Comparison of ENCODE assay signal across 27 cellular contexts in the genomic region with DNA sequence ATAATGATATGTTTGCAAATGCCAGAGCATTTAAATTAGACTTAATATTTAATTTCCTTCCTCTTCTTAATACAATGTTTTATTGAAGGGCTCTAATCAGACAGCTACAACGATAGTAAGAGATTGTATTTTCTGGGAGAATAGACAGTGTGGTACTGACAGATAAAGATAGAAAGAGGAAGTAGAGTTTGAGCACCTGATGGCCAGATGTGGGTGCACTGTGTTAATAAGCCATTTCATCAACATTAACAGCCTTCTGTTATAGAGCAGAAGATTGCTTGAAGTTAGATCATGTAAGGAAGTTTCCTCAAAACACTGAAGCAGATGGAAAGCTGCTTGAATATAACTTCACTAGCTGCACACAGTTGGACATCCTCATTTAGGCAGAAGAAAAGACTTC.
DNase-seq lines count a peak whose midpoint lies in the region; ATAC-seq, FAIRE-seq and TF ChIP-seq lines count a peak whose summit lies in the region.
"Had no signal": no experiment of that assay in that cellular context is flagged by ENCODE, and none has a peak within 500 bp of the region (broad histone marks: within the 10 kb centered on the region; RNA-seq: fewer than 3 reads in every experiment).

No MANE protein-coding gene starts in this region.

- H3K36me3 Mint-ChIP-seq in activated CD4-positive, alpha-beta memory T cell treated with anti-CD3 and anti-CD28 coated beads, Interleukin-2, amount 10 ng/mL, durations not matched to agents 7 days and 5 days (ENCODE audit: low read depth) = no peaks in the 10 kb centered on the region
- H3K36me3 Mint-ChIP-seq: activated naive CD8-positive, alpha-beta T cell treated with anti-CD3 and anti-CD28 coated beads, Interleukin-2, amount 10 ng/mL, durations not matched to agents 7 days and 5 days; immature natural killer cell; stimulated activated effector memory CD8-positive, alpha-beta T cell treated with anti-CD3 and anti-CD28 coated beads, Interleukin-12 subunit alpha, Interleukin-12 subunit beta, amount 100 ng/mL, for 72 hours; type B pancreatic cell had no signal

- no peak overlapping the region for H2BK5ac ChIP-seq in neuronal stem cell (ENCODE audit: low read length)

- H2AFZ ChIP-seq in MM.1S (ENCODE audit: low read length) (no peak overlapping the region), GM12878 (ENCODE audit: control insufficient read depth, low read depth, low read length) (no peak overlapping the region), neuronal stem cell (ENCODE audit: low read length) (no peak overlapping the region)
- H2AFZ ChIP-seq: GM23338 had no signal

- RAD21 ChIA-PET in GM12878 (lab: Charles Lee; ENCODE audit: unreplicated experiment) = no interaction called here

- H3K4me2 ChIP-seq in MM.1S (ENCODE audit: low read depth, low read length) = no peak overlapping the region
- H3K4me2 ChIP-seq in GM12878 (ENCODE audit: control insufficient read depth, insufficient read depth) = no peak overlapping the region
- no peak overlapping the region for H3K4me2 ChIP-seq in neuronal stem cell (ENCODE audit: insufficient read depth, low read length, poor library complexity, severe bottlenecking)
- H3K4me2 ChIP-seq: GM23338 had no signal

- SMC1A ChIA-PET in GM12878 (lab: Charles Lee; ENCODE audit: uncharacterized antibody, unreplicated experiment) = interaction anchor here (0.6 kb wide), 1 partner anchor 926 kb away, joined by 3 read pairs; no protein-coding TSS in a partner anchor

- H3K4me1 ChIP-seq in MM.1S (ENCODE audit: low read length) (no peaks in the 10 kb centered on the region), GM12878 (ENCODE audit: control insufficient read depth, insufficient read depth, low read length) (no peaks in the 10 kb centered on the region), neuronal stem cell (ENCODE audit: control insufficient read depth in 2 of 2, insufficient read depth in 1 of 2, low read depth in 1 of 2, low read length in 2 of 2) (no peaks in the 10 kb centered on the region)

- H3K4me3 ChIP-seq in MM.1S (ENCODE audit: low read length) = no peak overlapping the region
- no peak overlapping the region for H3K4me3 ChIP-seq in GM12878
- no peak overlapping the region for H3K4me3 ChIP-seq in neuronal stem cell (ENCODE audit: low read length in 2 of 2)
- H3K4me3 ChIP-seq: GM23338 had no signal

- no peaks in the 10 kb centered on the region for H3K36me3 ChIP-seq in MM.1S (replicated peaks; ENCODE audit: insufficient read depth, low read length)
- no peaks in the 10 kb centered on the region for H3K36me3 ChIP-seq in GM12878 (ENCODE audit: control insufficient read depth in 2 of 2, insufficient read depth in 2 of 2, low read length in 1 of 2)
- no peaks in the 10 kb centered on the region for H3K36me3 ChIP-seq in neuronal stem cell (replicated peaks in 1 of 2; ENCODE audit: control insufficient read depth in 2 of 2, insufficient read depth in 2 of 2, low read length in 2 of 2)

- H3K9me3 ChIP-seq in MM.1S (replicated peaks; ENCODE audit: insufficient read depth, low read length) (no peaks in the 10 kb centered on the region), GM12878 (replicated peaks; ENCODE audit: control insufficient read depth, insufficient read depth, low read length) (no peaks in the 10 kb centered on the region), neuronal stem cell (replicated peaks in 1 of 2; ENCODE audit: control insufficient read depth in 2 of 2, insufficient read depth in 1 of 2, low read depth in 1 of 2, low read length in 2 of 2) (no peaks in the 10 kb centered on the region)

- peak; percentile 53; the same call in 2 of the 3 replicates for ATAC-seq in GM12878
- no peak for ATAC-seq in GM19463 (IDR thresholded peaks at IDR 0.05; ENCODE audit: unreplicated experiment)
- ATAC-seq: GM23338; stimulated activated effector memory CD8-positive, alpha-beta T cell treated with anti-CD3 and anti-CD28 coated beads, Interleukin-12 subunit alpha, Interleukin-12 subunit beta, amount 100 ng/mL, for 72 hours had no signal

- no peak for TF ChIP-seq CTCF in MM.1S (IDR thresholded peaks at IDR 0.05; ENCODE audit: low read length)
- no peak for TF ChIP-seq CTCF in GM12878 (IDR thresholded peaks at IDR 0.05 in 2 of 3, conservative IDR thresholded peaks at IDR 0.05 in 1 of 3; ENCODE audit: control insufficient read depth in 2 of 3, extremely low read depth in 1 of 3, insufficient read depth in 1 of 3, low read depth in 3 of 3, low read length in 3 of 3)

- no peak overlapping the region for H3K9ac ChIP-seq in MM.1S (ENCODE audit: low read length)
- H3K9ac ChIP-seq in GM12878 (ENCODE audit: control insufficient read depth, insufficient read depth, low read length) = no peak overlapping the region
- H3K9ac ChIP-seq in neuronal stem cell (ENCODE audit: low read depth, low read length, poor library complexity) = no peak overlapping the region

- H3K27me3 ChIP-seq in MM.1S (replicated peaks; ENCODE audit: insufficient read depth, low read length) (no peaks in the 10 kb centered on the region), GM12878 (replicated peaks in 1 of 2; ENCODE audit: control insufficient read depth in 2 of 2, insufficient read depth in 2 of 2, low read length in 1 of 2) (no peaks in the 10 kb centered on the region), neuronal stem cell (ENCODE audit: control insufficient read depth in 3 of 3, insufficient read depth in 3 of 3, low read depth in 1 of 3, low read length in 3 of 3) (no peaks in the 10 kb centered on the region)

- DNase-seq in CMK (ENCODE audit: low read depth) (peak; percentile 78), MM.1S (peak; percentile 12), OCI-M2 (lab: John Stamatoyannopoulos, UW; ENCODE audit: unreplicated experiment) (peak; percentile 36), GM12878 (ENCODE audit: low read depth, low spot score) (no peak), NCI-H2171 treated with DMSO at 0.1 percent for 48 hours (lab: John Stamatoyannopoulos, UW) (no peak), neuronal stem cell (ENCODE audit: low spot score) (no peak)
- no peak for DNase-seq in activated CD4-positive, alpha-beta memory T cell treated with anti-CD3 and anti-CD28 coated beads, Interleukin-2, amount 10 ng/mL, durations not matched to agents 7 days and 5 days
- DNase-seq: 8988T; activated CD4-positive, alpha-beta T cell treated with anti-CD3 and anti-CD28 coated beads for 4 hours; activated CD8-positive, alpha-beta memory T cell treated with anti-CD3 and anti-CD28 coated beads for 24 hours; activated gamma-delta T cell; activated naive CD8-positive, alpha-beta T cell treated with anti-CD3 and anti-CD28 coated beads, Interleukin-2, amount 10 ng/mL, durations not matched to agents 7 days and 5 days; activated T-cell treated with anti-CD3 and anti-CD28 coated beads for 4 hours; aorta; hypothalamus; immature natural killer cell; mammary epithelial cell; NCI-H2029; NCI-H524 treated with DMSO at 0.1 percent for 48 hours; stimulated activated CD4-positive, alpha-beta T cell treated with anti-CD3 and anti-CD28 coated beads, Interleukin-15, amount 100 ng/mL, for 24 hours had no signal

- H3F3A ChIP-seq in MM.1S (ENCODE audit: insufficient read depth, low read length) = no peaks in the 10 kb centered on the region

- H3K27ac ChIP-seq in MM.1S (ENCODE audit: low read length) = no peak overlapping the region
- no peak overlapping the region for H3K27ac ChIP-seq in GM12878 (ENCODE audit: control insufficient read depth, insufficient read depth)
- H3K27ac ChIP-seq in neuronal stem cell (replicated peaks; ENCODE audit: low read length) = no peak overlapping the region
- H3K27ac ChIP-seq: C4-2B had no signal

- CTCF ChIA-PET in GM12878 (lab: Yijun Ruan, JAX) = interaction anchor here (1.5 to 1.7 kb wide), 2 partner anchors 10 to 24 kb away, joined by 4 to 5 read pairs; no protein-coding TSS in a partner anchor
- CTCF ChIA-PET in activated CD4-positive, alpha-beta memory T cell treated with anti-CD3 and anti-CD28 coated beads, Interleukin-2, amount 10 ng/mL, durations not matched to agents 7 days and 5 days (lab: Charles Lee) = no interaction called here

- H3K9me3 Mint-ChIP-seq in activated CD4-positive, alpha-beta memory T cell treated with anti-CD3 and anti-CD28 coated beads, Interleukin-2, amount 10 ng/mL, durations not matched to agents 7 days and 5 days = no peaks in the 10 kb centered on the region
- H3K9me3 Mint-ChIP-seq: activated naive CD8-positive, alpha-beta T cell treated with anti-CD3 and anti-CD28 coated beads, Interleukin-2, amount 10 ng/mL, durations not matched to agents 7 days and 5 days; GM23338; nephron; type B pancreatic cell had no signal

- no peak for TF ChIP-seq RAD21 in GM12878 (IDR thresholded peaks at IDR 0.05; ENCODE audit: insufficient read depth, low read depth, low read length)

- no peak overlapping the region for H4K91ac ChIP-seq in neuronal stem cell (ENCODE audit: low read depth, low read length, poor library complexity)

- H2BK120ac ChIP-seq in neuronal stem cell (ENCODE audit: low read depth, low read length) = no peak overlapping the region

- WGBS in GM12878 (ENCODE audit: insufficient coverage, insufficient replicate concordance, low lambda C conversion rate, missing lambda C conversion rate) = 15% methylated on average over 1 of the region's 1 CpG
- no CpG with 5 or more reads among the region's 1 CpG for WGBS in neuronal stem cell (ENCODE audit: extremely low coverage in 2 of 2, insufficient read length in 2 of 2, insufficient replicate concordance in 1 of 2), 2 donors

- in situ Hi-C loops in GM12878 (cut with MboI) = loop anchor here (5.0 kb wide), 1 partner anchor 758 kb away; no protein-coding TSS in a partner anchor

- H3K4me3 Mint-ChIP-seq in activated CD4-positive, alpha-beta memory T cell treated with anti-CD3 and anti-CD28 coated beads, Interleukin-2, amount 10 ng/mL, durations not matched to agents 7 days and 5 days = no peak overlapping the region
- H3K4me3 Mint-ChIP-seq: activated naive CD8-positive, alpha-beta T cell treated with anti-CD3 and anti-CD28 coated beads, Interleukin-2, amount 10 ng/mL, durations not matched to agents 7 days and 5 days; GM23338; immature natural killer cell; nephron; stimulated activated effector memory CD8-positive, alpha-beta T cell treated with anti-CD3 and anti-CD28 coated beads, Interleukin-12 subunit alpha, Interleukin-12 subunit beta, amount 100 ng/mL, for 72 hours; type B pancreatic cell had no signal

- POLR2A ChIA-PET in GM12878 (lab: Charles Lee) = no interaction called here
- POLR2A ChIA-PET in activated CD4-positive, alpha-beta memory T cell treated with anti-CD3 and anti-CD28 coated beads, Interleukin-2, amount 10 ng/mL, durations not matched to agents 7 days and 5 days (lab: Charles Lee) = no interaction called here

- no peaks in the 10 kb centered on the region for H3K27me3 Mint-ChIP-seq in activated CD4-positive, alpha-beta memory T cell treated with anti-CD3 and anti-CD28 coated beads, Interleukin-2, amount 10 ng/mL, durations not matched to agents 7 days and 5 days
- H3K27me3 Mint-ChIP-seq: type B pancreatic cell had no signal

- no peaks in the 10 kb centered on the region for H3K9me2 ChIP-seq in MM.1S (replicated peaks; ENCODE audit: insufficient read depth, low read length)

- H3K79me1 ChIP-seq in neuronal stem cell (ENCODE audit: low read depth, low read length) = no peaks in the 10 kb centered on the region

- H4K20me1 ChIP-seq in MM.1S (ENCODE audit: insufficient read depth, low read length) = no peaks in the 10 kb centered on the region
- H4K20me1 ChIP-seq in GM12878 (ENCODE audit: control insufficient read depth, insufficient read depth) = no peaks in the 10 kb centered on the region

- H4K8ac ChIP-seq in neuronal stem cell (ENCODE audit: low read depth, low read length) = no peak overlapping the region

- no peak overlapping the region for H3K14ac ChIP-seq in neuronal stem cell (ENCODE audit: low read length)

- H3K79me2 ChIP-seq in MM.1S (ENCODE audit: low read length) = no peaks in the 10 kb centered on the region
- no peaks in the 10 kb centered on the region for H3K79me2 ChIP-seq in GM12878 (ENCODE audit: control insufficient read depth, insufficient read depth, low read length)

- TF ChIP-seq POLR2A in GM12878 (IDR thresholded peaks at IDR 0.05; ENCODE audit: low read depth, low read length) = no peak

- no peak overlapping the region for H3K18ac ChIP-seq in neuronal stem cell (ENCODE audit: low read length)

- H2AK5ac ChIP-seq in neuronal stem cell (ENCODE audit: low read depth, low read length) = no peak overlapping the region

- H2BK12ac ChIP-seq in neuronal stem cell (ENCODE audit: low read length) = no peak overlapping the region

- H3K23ac ChIP-seq in neuronal stem cell (ENCODE audit: low read depth, low read length, poor library complexity) = no peak overlapping the region

- TF ChIP-seq EP300 in GM12878 (IDR thresholded peaks at IDR 0.05; ENCODE audit: borderline replicate concordance in 1 of 2, control insufficient read depth in 1 of 2, low read depth in 2 of 2, low read length in 2 of 2) = no peak

- H2BK15ac ChIP-seq in neuronal stem cell (ENCODE audit: low read length) = no peak overlapping the region

- H3K4me1 Mint-ChIP-seq in activated CD4-positive, alpha-beta memory T cell treated with anti-CD3 and anti-CD28 coated beads, Interleukin-2, amount 10 ng/mL, durations not matched to agents 7 days and 5 days = no peaks in the 10 kb centered on the region
- H3K4me1 Mint-ChIP-seq: activated naive CD8-positive, alpha-beta T cell treated with anti-CD3 and anti-CD28 coated beads, Interleukin-2, amount 10 ng/mL, durations not matched to agents 7 days and 5 days; GM23338; immature natural killer cell; nephron; stimulated activated effector memory CD8-positive, alpha-beta T cell treated with anti-CD3 and anti-CD28 coated beads, Interleukin-12 subunit alpha, Interleukin-12 subunit beta, amount 100 ng/mL, for 72 hours had no signal

- FAIRE-seq in GM12878 (lab: Jason Lieb, UNC) = no peak
- FAIRE-seq: bronchial epithelial cell had no signal

- H3K27ac Mint-ChIP-seq in activated CD4-positive, alpha-beta memory T cell treated with anti-CD3 and anti-CD28 coated beads, Interleukin-2, amount 10 ng/mL, durations not matched to agents 7 days and 5 days = no peak overlapping the region
- H3K27ac Mint-ChIP-seq: activated naive CD8-positive, alpha-beta T cell treated with anti-CD3 and anti-CD28 coated beads, Interleukin-2, amount 10 ng/mL, durations not matched to agents 7 days and 5 days; GM23338; immature natural killer cell; nephron; stimulated activated effector memory CD8-positive, alpha-beta T cell treated with anti-CD3 and anti-CD28 coated beads, Interleukin-12 subunit alpha, Interleukin-12 subunit beta, amount 100 ng/mL, for 72 hours; type B pancreatic cell had no signal

- intact Hi-C loops in GM12878 (cut with micrococcal nuclease; ENCODE audit: unreplicated experiment) = no loop called here

- BruUV-seq in GM12878 (replicated peaks; lab: Mats Ljungman, UMichigan) = no TSS peak

- H3K4ac ChIP-seq in neuronal stem cell (ENCODE audit: low read length) = no peak overlapping the region

Comparison
In these comparisons a context has a peak if more than half of its experiments do, and no peak if none do; other contexts are left out.
1. DNase-seq: peak in CMK (single experiment), MM.1S (single experiment) and OCI-M2 (single experiment); none in GM12878 (single experiment), NCI-H2171 treated with DMSO at 0.1 percent for 48 hours (single experiment), neuronal stem cell (single experiment) and activated CD4-positive, alpha-beta memory T cell treated with anti-CD3 and anti-CD28 coated beads, Interleukin-2, amount 10 ng/mL, durations not matched to agents 7 days and 5 days (single experiment).